13 cellular contexts compared by ENCODE assay signal in the genomic region with DNA sequence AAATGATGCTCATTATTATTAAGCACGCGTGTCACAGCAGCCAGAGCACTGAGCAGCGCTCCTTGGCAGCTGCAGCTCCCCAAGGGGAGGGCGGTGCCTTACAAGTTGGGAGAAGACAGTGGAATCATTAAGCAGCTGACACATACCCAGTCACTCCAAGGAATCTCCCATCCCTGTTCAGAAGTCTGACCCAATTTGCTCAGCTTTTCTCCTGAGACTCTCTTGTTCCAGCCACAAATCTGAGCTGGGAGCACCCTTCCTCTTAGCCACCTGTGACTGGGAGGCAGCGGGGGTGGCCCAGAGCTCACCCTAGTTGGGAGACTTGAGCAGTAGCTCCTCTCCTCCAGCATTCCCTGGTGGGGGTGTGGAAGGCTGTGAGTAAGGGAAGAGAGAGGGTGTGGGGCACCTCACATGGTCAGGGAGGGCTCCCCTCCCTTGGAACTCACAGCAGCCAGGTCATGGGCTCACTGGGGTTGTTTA.
A peak's percentile ranks its signal among the peaks of the same experiment; 100 is the strongest.
DNase-seq lines count a peak whose midpoint lies in the region; ATAC-seq, FAIRE-seq and TF ChIP-seq lines count a peak whose summit lies in the region.
"Had no signal": no experiment of that assay in that cellular context is flagged by ENCODE, and none has a peak within 500 bp of the region (broad histone marks: within the 10 kb centered on the region; RNA-seq: fewer than 3 reads in every experiment).

No MANE protein-coding gene starts in this region.

- H3K4me3 ChIP-seq in AG04449 (ENCODE audit: low read depth, low read length) (no peak overlapping the region), SJCRH30 (no peak overlapping the region), fibroblast of villous mesenchyme (ENCODE audit: low read depth, low read length) (no peak overlapping the region), pancreas (no peak overlapping the region)
- H3K4me3 ChIP-seq: thyroid gland had no signal

- H3K36me3 Mint-ChIP-seq in activated CD4-positive, alpha-beta memory T cell treated with anti-CD3 and anti-CD28 coated beads for 36 hours, result no peaks in the 10 kb centered on the region
- H3K36me3 Mint-ChIP-seq: activated naive CD4-positive, alpha-beta T cell treated with anti-CD3 and anti-CD28 coated beads, Interleukin-2, amount 50 U/mL, for 24 hours had no signal

- POLR2A ChIA-PET in AG04449 (lab: Yijun Ruan, JAX), result interaction anchor here (0.7 to 1.8 kb wide), 5 partner anchors 10 to 31 kb away, joined by 3 to 13 read pairs (median 7); no protein-coding TSS in a partner anchor
- POLR2A ChIA-PET in activated CD4-positive, alpha-beta memory T cell treated with anti-CD3 and anti-CD28 coated beads for 36 hours (lab: Charles Lee), result interaction anchor here (0.6 kb wide), 1 partner anchor 509 kb away, joined by 3 read pairs; no protein-coding TSS in a partner anchor

- no peak overlapping the region for H3K4me3 Mint-ChIP-seq in activated CD4-positive, alpha-beta memory T cell treated with anti-CD3 and anti-CD28 coated beads for 36 hours
- H3K4me3 Mint-ChIP-seq: activated CD4-positive, alpha-beta T cell treated with anti-CD3 and anti-CD28 coated beads, Interleukin-2, amount 10 ng/mL, durations not matched to agents 24 days and 14 days; activated naive CD4-positive, alpha-beta T cell treated with anti-CD3 and anti-CD28 coated beads, Interleukin-2, amount 50 U/mL, for 24 hours had no signal

- H3K9me3 ChIP-seq in SJCRH30 (replicated peaks) (no peaks in the 10 kb centered on the region), pancreas (no peaks in the 10 kb centered on the region)
- H3K9me3 ChIP-seq: thyroid gland had no signal

- TF ChIP-seq CTCF in AG04449 (IDR thresholded peaks at IDR 0.05; ENCODE audit: insufficient read depth, low read length, missing control alignments) (no peak), fibroblast of villous mesenchyme (IDR thresholded peaks at IDR 0.05; ENCODE audit: insufficient read depth, low read depth, low read length) (no peak), pancreas (IDR thresholded peaks at IDR 0.05) (no peak)

- H3K4me1 ChIP-seq in SJCRH30 (peaks cover 14% of the 10 kb centered on the region), pancreas (no peaks in the 10 kb centered on the region)

- WGBS in pancreas, 2 donors, result 87 to 90% methylated on average over 5 of the region's 5 CpGs

- intact Hi-C loops in pancreas (cut with DNase I), result no loop called here
- intact Hi-C loops in activated CD4-positive, alpha-beta memory T cell treated with anti-CD3 and anti-CD28 coated beads for 36 hours (cut with micrococcal nuclease), result no loop called here

- no peak overlapping the region for H3K27ac Mint-ChIP-seq in activated CD4-positive, alpha-beta memory T cell treated with anti-CD3 and anti-CD28 coated beads for 36 hours
- H3K27ac Mint-ChIP-seq: activated CD4-positive, alpha-beta T cell treated with anti-CD3 and anti-CD28 coated beads, Interleukin-2, amount 10 ng/mL, durations not matched to agents 24 days and 14 days; activated naive CD4-positive, alpha-beta T cell treated with anti-CD3 and anti-CD28 coated beads, Interleukin-2, amount 50 U/mL, for 24 hours had no signal

- FAIRE-seq in pancreas (lab: Jason Lieb, UNC), result no peak

- H3K9me3 Mint-ChIP-seq in activated CD4-positive, alpha-beta memory T cell treated with anti-CD3 and anti-CD28 coated beads for 36 hours, result no peaks in the 10 kb centered on the region
- H3K9me3 Mint-ChIP-seq: activated CD4-positive, alpha-beta T cell treated with anti-CD3 and anti-CD28 coated beads, Interleukin-2, amount 10 ng/mL, durations not matched to agents 24 days and 14 days; activated naive CD4-positive, alpha-beta T cell treated with anti-CD3 and anti-CD28 coated beads, Interleukin-2, amount 50 U/mL, for 24 hours had no signal

- H3K27ac ChIP-seq in SJCRH30 (no peak overlapping the region), pancreas (no peak overlapping the region)
- H3K27ac ChIP-seq: thyroid gland had no signal

- DNase-seq in AG04449 (ENCODE audit: low read depth, low spot score), result peak; percentile 91
- DNase-seq in SJCRH30, result peak; percentile 19 to 29
- DNase-seq in fibroblast of villous mesenchyme (ENCODE audit: low read depth), result peak; percentile 59
- peak in 1 of 6 donors; percentile 13 for DNase-seq in pancreas
- DNase-seq in superior temporal gyrus (ENCODE audit: extremely low spot score), result no peak
- DNase-seq in NCI-H69 (lab: John Stamatoyannopoulos, UW), result no peak
- DNase-seq in activated CD4-positive, alpha-beta memory T cell treated with anti-CD3 and anti-CD28 coated beads for 36 hours, result no peak
- no peak for DNase-seq in NCI-H187 treated with DMSO at 0.1 percent for 48 hours (lab: John Stamatoyannopoulos, UW)
- DNase-seq: activated CD4-positive, alpha-beta T cell treated with anti-CD3 and anti-CD28 coated beads, Interleukin-2, amount 10 ng/mL, durations not matched to agents 24 days and 14 days; AML-193; NCI-H2081 had no signal

- H3K27me3 ChIP-seq in SJCRH30, result no peaks in the 10 kb centered on the region
- no peaks in the 10 kb centered on the region for H3K27me3 ChIP-seq in pancreas
- H3K27me3 ChIP-seq: thyroid gland had no signal

- H3K36me3 ChIP-seq in SJCRH30 (no peaks in the 10 kb centered on the region), pancreas (no peaks in the 10 kb centered on the region)
- H3K36me3 ChIP-seq: thyroid gland had no signal

- no peaks in the 10 kb centered on the region for H3K27me3 Mint-ChIP-seq in activated CD4-positive, alpha-beta memory T cell treated with anti-CD3 and anti-CD28 coated beads for 36 hours

- no peaks in the 10 kb centered on the region for H3K4me1 Mint-ChIP-seq in activated CD4-positive, alpha-beta memory T cell treated with anti-CD3 and anti-CD28 coated beads for 36 hours (ENCODE audit: low read depth)
- H3K4me1 Mint-ChIP-seq: activated CD4-positive, alpha-beta T cell treated with anti-CD3 and anti-CD28 coated beads, Interleukin-2, amount 10 ng/mL, durations not matched to agents 24 days and 14 days; activated naive CD4-positive, alpha-beta T cell treated with anti-CD3 and anti-CD28 coated beads, Interleukin-2, amount 50 U/mL, for 24 hours had no signal

- CTCF ChIA-PET in AG04449 (lab: Yijun Ruan, JAX), result interaction anchor here (1.0 to 1.4 kb wide), 3 partner anchors 37 to 43 kb away, joined by 3 to 5 read pairs (median 5); no protein-coding TSS in a partner anchor
- CTCF ChIA-PET in activated CD4-positive, alpha-beta memory T cell treated with anti-CD3 and anti-CD28 coated beads for 36 hours (lab: Charles Lee), result no interaction called here

- ATAC-seq in pancreas, result peak in 3 of 4 donors; percentile 19 to 66 (median 58)

Comparison
In these comparisons a context has a peak if more than half of its experiments do, and no peak if none do; other contexts are left out.
1. DNase-seq: peak in AG04449 (single experiment), SJCRH30 (2 of 2) and fibroblast of villous mesenchyme (single experiment); none in superior temporal gyrus (single experiment), NCI-H69 (single experiment), activated CD4-positive, alpha-beta memory T cell treated with anti-CD3 and anti-CD28 coated beads for 36 hours (single experiment) and NCI-H187 treated with DMSO at 0.1 percent for 48 hours (single experiment).